In the genomic region with DNA sequence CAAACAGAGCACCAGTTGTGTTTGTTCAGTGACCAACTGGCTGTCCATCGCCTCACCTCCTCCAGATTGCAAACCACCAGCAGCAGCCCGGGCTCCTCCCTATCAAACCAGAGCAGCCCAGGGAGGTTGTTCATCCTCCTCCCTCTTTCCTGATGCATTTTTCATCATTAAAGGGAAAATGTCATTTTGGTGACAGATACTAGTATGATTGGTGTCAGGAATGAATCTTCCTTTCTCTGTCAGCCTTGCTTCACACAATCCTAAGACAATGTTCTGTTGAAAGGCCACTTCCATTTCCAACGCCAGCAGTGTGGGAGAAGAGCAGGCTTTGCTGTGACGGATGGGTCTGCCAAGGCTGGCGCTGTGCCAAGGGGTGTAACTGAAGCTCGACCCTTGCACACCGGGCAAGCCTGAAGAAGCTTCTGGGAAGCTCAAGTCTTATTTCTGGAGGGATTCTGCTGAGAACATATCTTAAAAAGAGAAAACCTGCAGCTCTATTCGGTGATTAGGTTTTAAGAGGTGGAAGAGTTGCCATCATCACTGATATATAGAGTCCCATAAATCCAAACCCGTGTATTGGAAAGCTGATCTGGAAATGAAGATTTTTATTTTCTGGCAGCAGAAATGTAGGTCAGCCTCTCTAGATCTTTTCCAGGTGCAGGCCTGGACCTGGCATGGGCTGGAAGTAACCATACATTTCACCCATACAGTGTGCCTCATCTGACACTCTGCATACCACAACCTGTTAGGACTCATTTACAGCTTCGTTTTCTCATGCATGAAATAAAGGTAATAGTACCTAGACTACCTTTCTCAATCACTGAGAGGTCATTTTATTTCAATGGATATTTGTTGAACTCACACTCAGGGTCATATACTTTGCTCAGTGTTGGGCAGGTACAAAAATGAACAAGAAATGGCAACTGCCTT, we compare ENCODE assay signal across 30 cellular contexts.
DNase-seq lines count a peak whose midpoint lies in the region; ATAC-seq and TF ChIP-seq lines count a peak whose summit lies in the region.
"Had no signal": no experiment of that assay in that cellular context is flagged by ENCODE, and none has a peak within 500 bp of the region (broad histone marks: within the 10 kb centered on the region; RNA-seq: fewer than 3 reads in every experiment).

No MANE protein-coding gene starts in this region.

- H3K9me3 ChIP-seq in endodermal cell (ENCODE audit: control insufficient read depth, low read length): no peaks in the 10 kb centered on the region
- H3K9me3 ChIP-seq: esophagus muscularis mucosa, psoas muscle, SJCRH30 had no signal

- H3K36me3 Mint-ChIP-seq in endodermal cell (ENCODE audit: low read depth): no peaks in the 10 kb centered on the region
- H3K36me3 Mint-ChIP-seq: activated CD4-positive, alpha-beta memory T cell treated with anti-CD3 and anti-CD28 coated beads for 36 hours; IgD-negative memory B cell had no signal

- no peak overlapping the region for H3K27ac Mint-ChIP-seq in endodermal cell
- H3K27ac Mint-ChIP-seq: activated CD4-positive, alpha-beta memory T cell treated with anti-CD3 and anti-CD28 coated beads for 36 hours; activated T-helper 1 cell treated with anti-CD3 and anti-CD28 coated beads, Interleukin-12 subunit alpha, Interleukin-12 subunit beta, Interleukin-2, Interleukin-4 antibody, amounts not matched to agents 30 ng/mL and 10 ng/mL and 1 ng/mL, durations not matched to agents 14 hours and 24 hours and 36 hours; CD4-positive, alpha-beta T cell; IgD-negative memory B cell had no signal

- H3K36me3 ChIP-seq in endodermal cell (ENCODE audit: control insufficient read depth, insufficient read depth, low read length): no peaks in the 10 kb centered on the region
- H3K36me3 ChIP-seq: brain microvascular endothelial cell, esophagus muscularis mucosa, SJCRH30 had no signal

- no peak overlapping the region for H3K9ac ChIP-seq in endodermal cell (ENCODE audit: extremely low read depth, low read length, poor library complexity, severe bottlenecking)

- H3K4me3 ChIP-seq in epithelial cell of esophagus (ENCODE audit: low read length) (no peak overlapping the region), endodermal cell (ENCODE audit: low read length) (no peak overlapping the region)
- H3K4me3 ChIP-seq: coronary artery, esophagus muscularis mucosa, hepatocyte, psoas muscle, SJCRH30 had no signal

- ATAC-seq in GM18873 (IDR thresholded peaks at IDR 0.05; ENCODE audit: low FRiP score, unreplicated experiment): no peak
- ATAC-seq: Panc1, psoas muscle had no signal

- 94 to 95% methylated on average over 7 to 10 of the region's 10 CpGs for WGBS in endodermal cell (ENCODE audit: insufficient coverage in 1 of 2, insufficient read length in 1 of 2), 2 experiments

- no peaks in the 10 kb centered on the region for H3K27me3 ChIP-seq in endodermal cell (ENCODE audit: control insufficient read depth, insufficient read depth, low read length, poor library complexity, severe bottlenecking)
- H3K27me3 ChIP-seq: brain microvascular endothelial cell, esophagus muscularis mucosa, SJCRH30 had no signal

- peaks cover under 1% of the 10 kb centered on the region for H3K4me1 ChIP-seq in endodermal cell (ENCODE audit: control insufficient read depth, insufficient read depth, low read length)
- H3K4me1 ChIP-seq: psoas muscle, SJCRH30 had no signal

- TF ChIP-seq CTCF in epithelial cell of esophagus (IDR thresholded peaks at IDR 0.05; ENCODE audit: insufficient read depth, low read depth, low read length, missing control alignments) (no peak), endodermal cell (conservative IDR thresholded peaks at IDR 0.05) (no peak)

- no peak overlapping the region for H3K27ac ChIP-seq in endodermal cell (ENCODE audit: low read depth, low read length)
- H3K27ac ChIP-seq: coronary artery, esophagus muscularis mucosa, hepatocyte, psoas muscle, SJCRH30 had no signal

- no peaks in the 10 kb centered on the region for H3K27me3 Mint-ChIP-seq in endodermal cell (ENCODE audit: insufficient read depth)
- H3K27me3 Mint-ChIP-seq: activated CD4-positive, alpha-beta memory T cell treated with anti-CD3 and anti-CD28 coated beads for 36 hours; CD4-positive, alpha-beta T cell had no signal

- H3K4me3 Mint-ChIP-seq in endodermal cell: no peak overlapping the region
- H3K4me3 Mint-ChIP-seq: activated CD4-positive, alpha-beta memory T cell treated with anti-CD3 and anti-CD28 coated beads for 36 hours; activated T-helper 1 cell treated with anti-CD3 and anti-CD28 coated beads, Interleukin-12 subunit alpha, Interleukin-12 subunit beta, Interleukin-2, Interleukin-4 antibody, amounts not matched to agents 30 ng/mL and 10 ng/mL and 1 ng/mL, durations not matched to agents 14 hours and 24 hours and 36 hours; CD4-positive, alpha-beta T cell; IgD-negative memory B cell had no signal

- DNase-seq in DMS 273 (lab: John Stamatoyannopoulos, UW; ENCODE audit: unreplicated experiment) (peak; percentile 2), DMS 273 treated with DMSO at 0.1 percent for 48 hours (lab: John Stamatoyannopoulos, UW) (no peak), Ammon's horn (ENCODE audit: low spot score) (peak; percentile 36), NCI-H2227 (lab: John Stamatoyannopoulos, UW; ENCODE audit: unreplicated experiment) (peak; percentile 75), epithelial cell of esophagus (ENCODE audit: low read depth) (peak; percentile 91), DMS114 treated with DMSO at 0.1 percent for 48 hours (lab: John Stamatoyannopoulos, UW; ENCODE audit: unreplicated experiment) (no peak), endodermal cell (no peak)
- DNase-seq: activated CD4-positive, alpha-beta memory T cell treated with anti-CD3 and anti-CD28 coated beads for 36 hours; activated CD4-positive, CD25-positive, alpha-beta regulatory T cell treated with anti-CD3 and anti-CD28 coated beads, Interleukin-2, amount 50 U/mL, for 72 hours; activated CD8-positive, alpha-beta memory T cell treated with anti-CD3 and anti-CD28 coated beads, Interleukin-2, amount 50 U/mL, for 4 hours; activated naive CD4-positive, alpha-beta T cell treated with anti-CD3 and anti-CD28 coated beads, Interleukin-2, amount 50 U/mL, for 16 hours; amniotic stem cell; brain microvascular endothelial cell; CD4-positive, alpha-beta T cell; effector memory CD4-positive, alpha-beta T cell; GDM1; H7; NCI-H187 treated with DMSO at 0.1 percent for 48 hours; NCI-H345; psoas muscle; SJCRH30; stimulated activated naive CD4-positive, alpha-beta T cell; T-helper 1 cell had no signal

- no peaks in the 10 kb centered on the region for H3K9me3 Mint-ChIP-seq in endodermal cell
- H3K9me3 Mint-ChIP-seq: activated CD4-positive, alpha-beta memory T cell treated with anti-CD3 and anti-CD28 coated beads for 36 hours; activated T-helper 1 cell treated with anti-CD3 and anti-CD28 coated beads, Interleukin-12 subunit alpha, Interleukin-12 subunit beta, Interleukin-2, Interleukin-4 antibody, amounts not matched to agents 30 ng/mL and 10 ng/mL and 1 ng/mL, durations not matched to agents 14 hours and 24 hours and 36 hours; CD4-positive, alpha-beta T cell had no signal

- no peaks in the 10 kb centered on the region for H3K4me1 Mint-ChIP-seq in endodermal cell
- H3K4me1 Mint-ChIP-seq: IgD-negative memory B cell had no signal

Comparison
In these comparisons a context has a peak if more than half of its experiments do, and no peak if none do; other contexts are left out.
1. DNase-seq: peak in DMS 273 (single experiment), Ammon's horn (single experiment), NCI-H2227 (single experiment) and epithelial cell of esophagus (single experiment); none in DMS 273 treated with DMSO at 0.1 percent for 48 hours (single experiment), DMS114 treated with DMSO at 0.1 percent for 48 hours (single experiment) and endodermal cell (single experiment).